Comparison of ENCODE assay signal across 35 cellular contexts in the genomic region with DNA sequence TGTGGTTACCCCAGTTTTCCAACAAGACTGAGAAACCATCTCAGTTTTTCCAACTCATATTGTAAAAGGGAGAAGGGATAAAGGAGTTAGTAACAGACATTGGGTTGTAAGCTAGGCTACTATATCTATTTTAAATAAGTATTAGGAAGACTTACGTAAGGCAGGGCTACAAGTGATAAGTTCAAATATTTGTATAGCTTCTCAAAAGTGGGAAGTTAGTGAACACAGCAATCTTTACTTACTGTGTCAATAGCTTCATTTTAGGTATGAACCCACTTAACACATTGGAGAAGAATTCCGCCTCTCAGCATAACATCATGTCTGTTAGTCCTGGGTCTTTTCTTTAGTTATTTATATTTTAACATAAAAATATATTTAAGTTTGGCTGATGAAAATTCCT.
"Had no signal": no experiment of that assay in that cellular context is flagged by ENCODE, and none has a peak within 500 bp of the region (broad histone marks: within the 10 kb centered on the region; RNA-seq: fewer than 3 reads in every experiment).

No MANE protein-coding gene starts in this region.

- H3K9me3 ChIP-seq: adrenal gland, ascending aorta, body of pancreas, breast epithelium had no signal

- H3K36me3 ChIP-seq: adrenal gland, brain microvascular endothelial cell, breast epithelium had no signal

- H3K4me1 ChIP-seq: adrenal gland, breast epithelium had no signal

- H3K27ac ChIP-seq: adrenal gland, ascending aorta, body of pancreas, brain microvascular endothelial cell, breast epithelium, cardiac muscle cell had no signal

- DNase-seq: activated effector memory CD4-positive, alpha-beta T cell treated with anti-CD3 and anti-CD28 coated beads, Interleukin-2, amount 50 U/mL, for 16 hours; activated effector memory CD4-positive, alpha-beta T cell treated with Interleukin-2 at 50 U/mL for 16 hours; activated gamma-delta T cell; activated gamma-delta T cell treated with Interleukin-2 at 50 U/mL for 16 hours; activated naive CD4-positive, alpha-beta T cell; activated naive CD4-positive, alpha-beta T cell treated with anti-CD3 and anti-CD28 coated beads for 36 hours; activated naive CD4-positive, alpha-beta T cell treated with anti-CD3 and anti-CD28 coated beads, Interleukin-2, amount 10 ng/mL, durations not matched to agents 7 days and 5 days; activated naive CD4-positive, alpha-beta T cell treated with anti-CD3 and anti-CD28 coated beads, Interleukin-2, amount 50 U/mL, for 16 hours; activated naive CD4-positive, alpha-beta T cell treated with Interleukin-2 at 50 U/mL for 16 hours; activated naive CD8-positive, alpha-beta T cell treated with anti-CD3 and anti-CD28 coated beads for 36 hours; activated naive CD8-positive, alpha-beta T cell treated with anti-CD3 and anti-CD28 coated beads, Interleukin-2, amount 10 ng/mL, durations not matched to agents 7 days and 5 days; activated naive CD8-positive, alpha-beta T cell treated with anti-CD3 and anti-CD28 coated beads, Interleukin-2, amount 50 U/mL, for 24 hours; activated T-cell treated with anti-CD3 and anti-CD28 coated beads for 4 hours; activated T-cell treated with anti-CD3 and anti-CD28 coated beads, Interleukin-2, amount 50 U/mL, for 1 hour; activated T-cell treated with anti-CD3 and anti-CD28 coated beads, Interleukin-2, amount 50 U/mL, for 24 hours; activated T-cell treated with anti-CD3 and anti-CD28 coated beads, Interleukin-2, amount 50 U/mL, for 4 hours; activated T-cell treated with anti-CD3 and anti-CD28 coated beads, Interleukin-2, amount 50 U/mL, for 48 hours; activated T-cell treated with anti-CD3 and anti-CD28 coated beads, Interleukin-2, amount 50 U/mL, for 72 hours; adrenal gland; amniotic stem cell; amygdala; anterior cingulate cortex; aorta; body of pancreas; brain microvascular endothelial cell; caudate nucleus; central memory CD4-positive, alpha-beta T cell; cerebellar nuclear complex had no signal

- ATAC-seq: activated naive CD4-positive, alpha-beta T cell treated with anti-CD3 and anti-CD28 coated beads, Interleukin-2, amount 50 U/mL, for 72 hours; activated naive CD8-positive, alpha-beta T cell treated with anti-CD3 and anti-CD28 coated beads, Interleukin-2, amount 50 U/mL, for 24 hours; activated T-cell treated with anti-CD3 and anti-CD28 coated beads, Interleukin-2, amount 50 U/mL, for 4 hours; activated T-cell treated with anti-CD3 and anti-CD28 coated beads, Interleukin-2, amount 50 U/mL, for 72 hours; activated T-helper 17 cell treated with anti-CD3 and anti-CD28 coated beads, Interleukin-2, amount 50 U/mL, for 72 hours; body of pancreas had no signal

- FAIRE-seq: astrocyte, bronchial epithelial cell had no signal

- H3K27me3 ChIP-seq: adrenal gland, ascending aorta, body of pancreas, brain microvascular endothelial cell, breast epithelium, cardiac muscle cell had no signal

- H3K4me3 ChIP-seq: adrenal gland, ascending aorta, body of pancreas, breast epithelium, cardiac muscle cell had no signal
